Comparison of ENCODE assay signal across 10 cellular contexts in the genomic region with DNA sequence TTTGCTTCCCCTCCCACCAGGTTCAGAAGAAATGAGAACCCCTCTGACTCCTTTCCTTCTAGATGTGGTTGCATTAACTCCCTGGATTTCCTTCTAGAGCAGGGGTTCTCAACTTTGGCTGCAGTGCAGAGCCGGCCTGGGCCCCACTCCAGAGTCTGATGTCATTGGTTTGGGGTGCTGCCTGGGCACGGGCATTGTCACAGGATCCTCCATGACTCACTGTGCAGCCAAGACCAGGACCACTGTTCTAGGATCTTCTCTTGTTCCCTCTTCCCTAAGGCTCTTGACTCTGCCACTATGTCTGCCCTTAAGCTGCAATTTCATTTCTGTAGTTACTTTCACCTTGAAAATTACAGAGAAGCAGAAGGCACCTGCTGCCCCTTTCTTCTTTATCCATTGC. TPM values are rescaled to one million over a fixed set of nuclear protein-coding genes. Genes with fewer than 3 reads are reported as not detected.
DNase-seq lines count a peak whose midpoint lies in the region; ATAC-seq and TF ChIP-seq lines count a peak whose summit lies in the region.
"Had no signal": no experiment of that assay in that cellular context is flagged by ENCODE, and none has a peak within 500 bp of the region (broad histone marks: within the 10 kb centered on the region; RNA-seq: fewer than 3 reads in every experiment).

No MANE protein-coding gene starts in this region.

- H3K27me3 ChIP-seq in SK-N-SH (ENCODE audit: insufficient read depth) = no peaks in the 10 kb centered on the region
- no peaks in the 10 kb centered on the region for H3K27me3 ChIP-seq in prostate gland (replicated peaks; ENCODE audit: insufficient read depth)
- H3K27me3 ChIP-seq in endodermal cell (ENCODE audit: control insufficient read depth, insufficient read depth, low read length, poor library complexity, severe bottlenecking) = no peaks in the 10 kb centered on the region

- H3K4me3 ChIP-seq in SK-N-SH (ENCODE audit: low read depth in 2 of 2, low read length in 1 of 2) (no peak overlapping the region), fibroblast of mammary gland (ENCODE audit: control insufficient read depth, low read depth, low read length) (no peak overlapping the region), prostate gland (no peak overlapping the region), endodermal cell (ENCODE audit: low read length) (no peak overlapping the region)

- no peaks in the 10 kb centered on the region for H3K36me3 ChIP-seq in SK-N-SH (replicated peaks in 1 of 2; ENCODE audit: control insufficient read depth in 1 of 2, insufficient read depth in 2 of 2, low read length in 1 of 2)
- no peaks in the 10 kb centered on the region for H3K36me3 ChIP-seq in prostate gland
- H3K36me3 ChIP-seq in endodermal cell (ENCODE audit: control insufficient read depth, insufficient read depth, low read length) = no peaks in the 10 kb centered on the region

- ATAC-seq in HG03280 (IDR thresholded peaks at IDR 0.05; ENCODE audit: unreplicated experiment) = no peak

- no peaks in the 10 kb centered on the region for H3K79me2 ChIP-seq in SK-N-SH (ENCODE audit: insufficient read depth)

- DNase-seq in Daoy (ENCODE audit: low read depth) = peak; percentile 36
- DNase-seq in SK-N-SH = no peak
- peak; percentile 76 for DNase-seq in fibroblast of mammary gland (ENCODE audit: low read depth)
- DNase-seq in prostate gland (ENCODE audit: low spot score) = no peak
- DNase-seq in retina = no peak
- no peak for DNase-seq in endodermal cell
- DNase-seq in SKM-1 (lab: John Stamatoyannopoulos, UW; ENCODE audit: unreplicated experiment) = no peak
- DNase-seq: effector memory CD4-positive, alpha-beta T cell had no signal

- H3K9me3 Mint-ChIP-seq in endodermal cell = no peaks in the 10 kb centered on the region
- H3K9me3 Mint-ChIP-seq: activated T-helper 2 cell treated with anti-CD3 and anti-CD28 coated beads, Interferon-gamma antibody, Interleukin-2, Interleukin-4, amounts not matched to agents 10 μg/mL and 5 μg/mL and 100 μg/mL, durations not matched to agents 14 hours and 24 hours and 36 hours had no signal

- H3F3A ChIP-seq in SK-N-SH (replicated peaks; ENCODE audit: insufficient read depth) = peaks cover 3% of the 10 kb centered on the region

- no peak overlapping the region for H3K4me3 Mint-ChIP-seq in endodermal cell

- peak overlapping the region in 1 of 2 experiments; percentile 51; a peak in 1 of 4 replicates for H3K27ac ChIP-seq in SK-N-SH (ENCODE audit: low read depth in 2 of 2, low read length in 1 of 2)
- H3K27ac ChIP-seq in prostate gland = peak overlapping the region; percentile 80 to 81
- no peak overlapping the region for H3K27ac ChIP-seq in endodermal cell (ENCODE audit: low read depth, low read length)

- POLR2A ChIA-PET in SK-N-SH (lab: Yijun Ruan, JAX) = no interaction called here

- H3K4me1 ChIP-seq in SK-N-SH (ENCODE audit: control insufficient read depth in 1 of 2, insufficient read depth in 2 of 2, low read depth in 1 of 2, low read length in 1 of 2) (peaks cover 15 to 36% of the 10 kb centered on the region in 2 experiments; a peak in 3 of 4 replicates), prostate gland (replicated peaks) (peaks cover 35% of the 10 kb centered on the region), endodermal cell (ENCODE audit: control insufficient read depth, insufficient read depth, low read length) (no peaks in the 10 kb centered on the region)

- CTCF ChIA-PET in SK-N-SH (lab: Yijun Ruan, JAX) = interaction anchor here (1.2 kb wide), 1 partner anchor 34 kb away, joined by 5 read pairs; no protein-coding TSS in a partner anchor

- WGBS in SK-N-SH (ENCODE audit: low lambda C conversion rate) = no CpG with 5 or more reads among the region's 2 CpGs
- 17% methylated on average over 2 of the region's 2 CpGs for WGBS in prostate gland
- 89 to 93% methylated on average over 2 of the region's 2 CpGs for WGBS in endodermal cell (ENCODE audit: insufficient coverage in 1 of 2, insufficient read length in 1 of 2), 2 experiments

- intact Hi-C loops in prostate gland (cut with DNase I) = no loop called here

- TF ChIP-seq CTCF in SK-N-SH (IDR thresholded peaks at IDR 0.05) = no peak
- no peak for TF ChIP-seq CTCF in fibroblast of mammary gland (conservative IDR thresholded peaks at IDR 0.05; ENCODE audit: control insufficient read depth, insufficient read depth, low read depth, low read length)
- TF ChIP-seq CTCF in prostate gland (IDR thresholded peaks at IDR 0.05) = no peak
- TF ChIP-seq CTCF in endodermal cell (conservative IDR thresholded peaks at IDR 0.05) = no peak

- no peak overlapping the region for H2AFZ ChIP-seq in SK-N-SH (ENCODE audit: low read depth)

- no peak for TF ChIP-seq EP300 in SK-N-SH (IDR thresholded peaks at IDR 0.05; ENCODE audit: borderline replicate concordance in 1 of 2, low read depth in 1 of 2, low read length in 1 of 2)

- H3K27me3 Mint-ChIP-seq in endodermal cell (ENCODE audit: insufficient read depth) = no peaks in the 10 kb centered on the region

- peaks cover 12% of the 10 kb centered on the region for H3K4me1 Mint-ChIP-seq in endodermal cell

- TF ChIP-seq POLR2A in prostate gland (IDR thresholded peaks at IDR 0.05) = no peak

- H3K9ac ChIP-seq in SK-N-SH = no peak overlapping the region
- H3K9ac ChIP-seq in endodermal cell (ENCODE audit: extremely low read depth, low read length, poor library complexity, severe bottlenecking) = no peak overlapping the region

- H3K27ac Mint-ChIP-seq in endodermal cell = no peak overlapping the region
- H3K27ac Mint-ChIP-seq: activated T-helper 2 cell treated with anti-CD3 and anti-CD28 coated beads, Interferon-gamma antibody, Interleukin-2, Interleukin-4, amounts not matched to agents 10 μg/mL and 5 μg/mL and 100 μg/mL, durations not matched to agents 14 hours and 24 hours and 36 hours had no signal

- no peaks in the 10 kb centered on the region for H3K9me2 ChIP-seq in SK-N-SH

- no peaks in the 10 kb centered on the region for H4K20me1 ChIP-seq in SK-N-SH (ENCODE audit: insufficient read depth)

- H3K36me3 Mint-ChIP-seq in endodermal cell (ENCODE audit: low read depth) = no peaks in the 10 kb centered on the region

- H3K4me2 ChIP-seq in SK-N-SH = no peak overlapping the region

- H3K9me3 ChIP-seq in SK-N-SH = no peaks in the 10 kb centered on the region
- no peaks in the 10 kb centered on the region for H3K9me3 ChIP-seq in prostate gland
- no peaks in the 10 kb centered on the region for H3K9me3 ChIP-seq in endodermal cell (ENCODE audit: control insufficient read depth, low read length)

- no peak for TF ChIP-seq RAD21 in SK-N-SH (IDR thresholded peaks at IDR 0.05; ENCODE audit: low read length)

TF ChIP-seq in SK-N-SH, 30 proteins besides CTCF, POLR2A, EP300 and RAD21:
- no peak for TF ChIP-seq POLR2AphosphoS5 (IDR thresholded peaks at IDR 0.05; ENCODE audit: low read depth, low read length)
- TF ChIP-seq JUND (IDR thresholded peaks at IDR 0.05) = 0 out of 2 replicates have a peak, but pooled peaks have one; percentile 9
- TF ChIP-seq YY1 (IDR thresholded peaks at IDR 0.05; ENCODE audit: low read depth) = no peak
- TF ChIP-seq TEAD4 (IDR thresholded peaks at IDR 0.05; ENCODE audit: borderline replicate concordance, insufficient read depth) = no peak
- no peak for TF ChIP-seq FOXM1 (IDR thresholded peaks at IDR 0.05; ENCODE audit: low read depth)
- no peak for TF ChIP-seq EZH2phosphoT487 (IDR thresholded peaks at IDR 0.05; ENCODE audit: borderline replicate concordance, low read depth)
- 0 out of 2 replicates have a peak, but pooled peaks have one; percentile 39 for TF ChIP-seq FOSL2 (IDR thresholded peaks at IDR 0.05; ENCODE audit: borderline replicate concordance, low read depth)
- TF ChIP-seq SMC3 (IDR thresholded peaks at IDR 0.05; ENCODE audit: low read depth, low read length) = no peak
- TF ChIP-seq, protein P1, sequence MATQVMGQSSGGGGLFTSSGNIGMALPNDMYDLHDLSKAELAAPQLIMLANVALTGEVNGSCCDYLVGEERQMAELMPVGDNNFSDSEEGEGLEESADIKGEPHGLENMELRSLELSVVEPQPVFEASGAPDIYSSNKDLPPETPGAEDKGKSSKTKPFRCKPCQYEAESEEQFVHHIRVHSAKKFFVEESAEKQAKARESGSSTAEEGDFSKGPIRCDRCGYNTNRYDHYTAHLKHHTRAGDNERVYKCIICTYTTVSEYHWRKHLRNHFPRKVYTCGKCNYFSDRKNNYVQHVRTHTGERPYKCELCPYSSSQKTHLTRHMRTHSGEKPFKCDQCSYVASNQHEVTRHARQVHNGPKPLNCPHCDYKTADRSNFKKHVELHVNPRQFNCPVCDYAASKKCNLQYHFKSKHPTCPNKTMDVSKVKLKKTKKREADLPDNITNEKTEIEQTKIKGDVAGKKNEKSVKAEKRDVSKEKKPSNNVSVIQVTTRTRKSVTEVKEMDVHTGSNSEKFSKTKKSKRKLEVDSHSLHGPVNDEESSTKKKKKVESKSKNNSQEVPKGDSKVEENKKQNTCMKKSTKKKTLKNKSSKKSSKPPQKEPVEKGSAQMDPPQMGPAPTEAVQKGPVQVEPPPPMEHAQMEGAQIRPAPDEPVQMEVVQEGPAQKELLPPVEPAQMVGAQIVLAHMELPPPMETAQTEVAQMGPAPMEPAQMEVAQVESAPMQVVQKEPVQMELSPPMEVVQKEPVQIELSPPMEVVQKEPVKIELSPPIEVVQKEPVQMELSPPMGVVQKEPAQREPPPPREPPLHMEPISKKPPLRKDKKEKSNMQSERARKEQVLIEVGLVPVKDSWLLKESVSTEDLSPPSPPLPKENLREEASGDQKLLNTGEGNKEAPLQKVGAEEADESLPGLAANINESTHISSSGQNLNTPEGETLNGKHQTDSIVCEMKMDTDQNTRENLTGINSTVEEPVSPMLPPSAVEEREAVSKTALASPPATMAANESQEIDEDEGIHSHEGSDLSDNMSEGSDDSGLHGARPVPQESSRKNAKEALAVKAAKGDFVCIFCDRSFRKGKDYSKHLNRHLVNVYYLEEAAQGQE (IDR thresholded peaks at IDR 0.05; ENCODE audit: low read depth, low read length) = no peak
- no peak for TF ChIP-seq MEF2A (IDR thresholded peaks at IDR 0.05; ENCODE audit: borderline replicate concordance, low read depth)
- TF ChIP-seq GATA2 (CRISPR knock-in tag; IDR thresholded peaks at IDR 0.05) = no peak
- TF ChIP-seq NFIC (IDR thresholded peaks at IDR 0.05; ENCODE audit: borderline replicate concordance) = peak; percentile 42; the same call in 1 of the 2 replicates
- TF ChIP-seq ELF1 (IDR thresholded peaks at IDR 0.05) = no peak

RNA-seq across cellular contexts. Expression of a gene that starts 31.8 kb away (rescaled TPM):
- 4.4 and 5.1 TPM in 2 replicates for total RNA-seq in Daoy (2014; rRNA removed; shearing (Covaris generic))
- 5.3 and 7.0 TPM in 2 replicates for polyA plus RNA-seq in SK-N-SH (2012; rRNA removed)
- polyA plus RNA-seq in SK-N-SH (2012; cell fraction: cytosol; rRNA removed) = 1.9 and 2.9 TPM in 2 replicates
- polyA plus RNA-seq in SK-N-SH (2012; cell fraction: nucleus; rRNA removed) = 18.3 and 25.3 TPM in 2 replicates
- total RNA-seq in prostate gland (100 to 1,000 TPM in 1 of 2 donors, 10 to 100 TPM in 1; 86.1 to 149 TPM), endodermal cell (10 to 100 TPM; 14.4 to 14.5 TPM)
- 2.7 TPM for polyA plus RNA-seq in endodermal cell (2013, experiment 1 of 2)
- polyA plus RNA-seq in endodermal cell (2013, experiment 2 of 2) = 2.7 TPM

Comparison
In these comparisons a context has a peak if more than half of its experiments do, and no peak if none do; other contexts are left out.
1. DNase-seq: peak in Daoy (single experiment) and fibroblast of mammary gland (single experiment); none in SK-N-SH (single experiment), prostate gland (single experiment), retina (single experiment), endodermal cell (single experiment) and SKM-1 (single experiment).
2. RNA of a gene that starts 31.8 kb away (total RNA-seq): 86.1 to 149 TPM in prostate gland; 14.4 to 14.5 TPM in endodermal cell and 4.4 to 5.1 TPM in Daoy; every median in the first group is over 4 times any median in the second.